Comparison of ENCODE assay signal across 9 cellular contexts in the genomic region with DNA sequence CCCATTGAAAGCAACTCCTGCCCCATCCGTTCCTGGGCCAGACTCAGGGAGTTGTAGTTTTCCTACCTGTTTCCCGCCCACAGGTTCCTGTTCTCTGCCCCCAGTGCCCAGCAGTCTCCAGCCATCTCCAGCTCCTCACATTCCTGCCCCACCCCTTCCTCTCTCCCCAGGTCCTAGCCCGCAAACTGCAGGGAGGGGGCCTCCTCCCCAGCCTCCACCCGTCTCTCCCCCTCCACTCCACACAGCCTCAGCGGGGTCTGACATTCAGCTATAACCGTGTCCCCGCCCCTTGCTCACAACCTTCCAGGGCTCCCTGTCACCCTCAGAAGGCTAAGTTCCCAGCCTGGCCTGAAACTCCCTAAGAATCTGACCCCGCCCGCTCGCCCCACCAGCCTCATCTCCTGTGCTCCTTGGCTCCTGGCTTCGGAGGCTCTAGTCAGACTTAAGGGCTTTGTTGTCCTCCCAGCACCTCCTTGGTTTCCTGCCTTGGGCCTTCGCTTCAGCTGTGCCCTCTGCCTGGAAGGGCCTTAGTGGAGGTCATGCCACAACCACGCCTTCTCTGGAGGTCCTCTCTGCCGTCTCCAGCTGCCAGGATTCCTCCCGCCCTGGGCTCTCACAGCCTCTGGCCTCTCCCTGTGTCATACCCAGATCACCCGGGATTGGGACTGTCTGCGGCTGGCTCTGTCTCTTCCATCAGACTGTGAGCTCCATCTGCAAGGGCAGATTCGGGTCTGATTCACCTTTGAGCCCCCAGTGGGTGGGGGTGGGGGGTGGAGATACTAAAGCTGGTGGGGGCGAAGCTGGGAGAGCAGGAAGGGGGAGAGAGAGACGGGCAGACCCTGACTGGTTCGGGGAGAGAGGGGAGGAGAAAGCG. TPM values are rescaled to one million over a fixed set of nuclear protein-coding genes. Genes with fewer than 3 reads are reported as not detected.
A peak's percentile ranks its signal among the peaks of the same experiment; 100 is the strongest.
DNase-seq lines count a peak whose midpoint lies in the region; ATAC-seq and TF ChIP-seq lines count a peak whose summit lies in the region.
"Had no signal": no experiment of that assay in that cellular context is flagged by ENCODE, and none has a peak within 500 bp of the region (broad histone marks: within the 10 kb centered on the region; RNA-seq: fewer than 3 reads in every experiment).

No MANE protein-coding gene starts in this region.

- no peaks in the 10 kb centered on the region for H3K27me3 ChIP-seq in CD4-positive, alpha-beta T cell (ENCODE audit: control insufficient read depth, insufficient read depth, low read length)
- H3K27me3 ChIP-seq in right cardiac atrium (ENCODE audit: control insufficient read depth, insufficient read depth), result no peaks in the 10 kb centered on the region

- peak overlapping the region; percentile 15 for H3K27ac Mint-ChIP-seq in CD4-positive, alpha-beta T cell

- H3K36me3 Mint-ChIP-seq in CD4-positive, alpha-beta T cell (ENCODE audit: low read depth), result no peaks in the 10 kb centered on the region

- H3K9me3 Mint-ChIP-seq in CD4-positive, alpha-beta T cell, result peaks cover 5% of the 10 kb centered on the region

- no peak for ATAC-seq in CD4-positive, alpha-beta T cell (ENCODE audit: poor library complexity)
- ATAC-seq in right cardiac atrium, result peak; percentile 59 to 61
- ATAC-seq in GM21515 (IDR thresholded peaks at IDR 0.05; ENCODE audit: unreplicated experiment), result no peak
- no peak for ATAC-seq in activated CD4-positive, CD25-positive, alpha-beta regulatory T cell treated with anti-CD3 and anti-CD28 coated beads, Interleukin-2, amount 50 U/mL, for 24 hours

- H3K9me3 ChIP-seq in CD4-positive, alpha-beta T cell (ENCODE audit: control insufficient read depth, low read length), result peaks cover 10% of the 10 kb centered on the region
- H3K9me3 ChIP-seq in right cardiac atrium (ENCODE audit: control insufficient read depth, low read length), result no peaks in the 10 kb centered on the region

- 8% methylated on average over 22 of the region's 22 CpGs for WGBS in right cardiac atrium

- peaks cover 18% of the 10 kb centered on the region for H3K4me1 Mint-ChIP-seq in CD4-positive, alpha-beta T cell (ENCODE audit: low read depth)

- H3K4me3 ChIP-seq in LNCaP clone FGC (ENCODE audit: low read depth, low read length), result peak overlapping the region; percentile 87
- peak overlapping the region; percentile 98 for H3K4me3 ChIP-seq in right cardiac atrium (ENCODE audit: low read length)

- no peak overlapping the region for H3K27ac ChIP-seq in CD4-positive, alpha-beta T cell (ENCODE audit: low read depth, low read length)
- peak overlapping the region; percentile 49 for H3K27ac ChIP-seq in right cardiac atrium (ENCODE audit: low read length)
- H3K27ac ChIP-seq: KMS-11 had no signal

- H3K4me3 Mint-ChIP-seq in CD4-positive, alpha-beta T cell, result peak overlapping the region; percentile 82

- POLR2A ChIA-PET in CD4-positive, alpha-beta T cell (lab: Charles Lee), result interaction anchor here (1.1 to 1.4 kb wide), 3 partner anchors 11 to 22 kb away, joined by 3 to 4 read pairs (median 4); no protein-coding TSS in a partner anchor

- intact Hi-C loops in CD4-positive, alpha-beta T cell (cut with DNase I, micrococcal nuclease), result no loop called here
- intact Hi-C loops in right cardiac atrium (cut with DNase I), result loop anchor here in 2 of 4 donors (10.0 kb wide), 2 partner anchors 97 to 117 kb away; no protein-coding TSS in a partner anchor

- peaks cover 2% of the 10 kb centered on the region for H3K4me1 ChIP-seq in right cardiac atrium (ENCODE audit: control insufficient read depth, insufficient read depth, low read length)

- H3K27me3 Mint-ChIP-seq in CD4-positive, alpha-beta T cell, result no peaks in the 10 kb centered on the region

- no peak for TF ChIP-seq CTCF in CD4-positive, alpha-beta T cell (IDR thresholded peaks at IDR 0.05)
- no peak for TF ChIP-seq CTCF in LNCaP clone FGC (IDR thresholded peaks at IDR 0.05; ENCODE audit: control insufficient read depth, extremely low read depth, insufficient read depth)

- CTCF ChIA-PET in CD4-positive, alpha-beta T cell (lab: Charles Lee), result no interaction called here

- DNase-seq in CD4-positive, alpha-beta T cell, result no peak
- no peak for DNase-seq in LNCaP clone FGC (ENCODE audit: low read depth)
- DNase-seq in amygdala (lab: John Stamatoyannopoulos, UW), result peak in 39 of 56 donors; percentile 20 to 71 (median 45)
- peak; percentile 80 to 89 (median 89) for DNase-seq in right cardiac atrium
- peak; percentile 58 for DNase-seq in pons (ENCODE audit: low spot score)
- no peak for DNase-seq in DMS53 (lab: John Stamatoyannopoulos, UW)

RNA-seq across cellular contexts. Expression of gene SPACA6, which starts 5.1 kb away (rescaled TPM):
- 1 to 10 TPM; 2.8 to 3.6 TPM for total RNA-seq in CD4-positive, alpha-beta T cell
- 10 to 100 TPM; 15.4 to 25.7 (median 17.2) TPM for total RNA-seq in right cardiac atrium
- polyA plus RNA-seq in right cardiac atrium, result 15.0 TPM

RNA-seq across cellular contexts. Expression of gene HAS1, which starts 35.8 kb away (rescaled TPM):
- not detected for total RNA-seq in CD4-positive, alpha-beta T cell
- total RNA-seq in right cardiac atrium, result 1 to 10 TPM in 3 of 4 donors, under 1 TPM in 1; 0.40 to 1.2 (median 1.1) TPM
- 1.7 TPM for polyA plus RNA-seq in right cardiac atrium

RNA-seq across cellular contexts. Expression of gene SIGLEC14, which starts 41.4 kb away (rescaled TPM):
- 1 to 10 TPM in 1 of 2 experiments, under 1 TPM in 1; 0.87 to 1.3 TPM for total RNA-seq in CD4-positive, alpha-beta T cell
- total RNA-seq in right cardiac atrium, result 1 to 10 TPM; 1.7 to 5.5 (median 3.8) TPM
- polyA plus RNA-seq in right cardiac atrium, result 0.75 TPM

RNA-seq across cellular contexts. Expression of gene SIGLEC5, which starts 57.8 kb away (rescaled TPM):
- total RNA-seq in CD4-positive, alpha-beta T cell, result not detected
- total RNA-seq in right cardiac atrium, result 1 to 10 TPM in 1 of 4 donors, under 1 TPM in 2, not detected in 1; 0.20 to 1.2 (median 0.88) TPM
- not detected for polyA plus RNA-seq in right cardiac atrium

Comparison
In these comparisons a context has a peak if more than half of its experiments do, and no peak if none do; other contexts are left out.
1. ATAC-seq: peak in right cardiac atrium (2 of 2); none in CD4-positive, alpha-beta T cell (single experiment), GM21515 (single experiment) and activated CD4-positive, CD25-positive, alpha-beta regulatory T cell treated with anti-CD3 and anti-CD28 coated beads, Interleukin-2, amount 50 U/mL, for 24 hours (0 of 2).
2. DNase-seq: peak in amygdala (39 of 56), right cardiac atrium (3 of 3) and pons (single experiment); none in CD4-positive, alpha-beta T cell (0 of 10), LNCaP clone FGC (single experiment) and DMS53 (single experiment).